2 cellular contexts compared by ENCODE assay signal in the genomic region with DNA sequence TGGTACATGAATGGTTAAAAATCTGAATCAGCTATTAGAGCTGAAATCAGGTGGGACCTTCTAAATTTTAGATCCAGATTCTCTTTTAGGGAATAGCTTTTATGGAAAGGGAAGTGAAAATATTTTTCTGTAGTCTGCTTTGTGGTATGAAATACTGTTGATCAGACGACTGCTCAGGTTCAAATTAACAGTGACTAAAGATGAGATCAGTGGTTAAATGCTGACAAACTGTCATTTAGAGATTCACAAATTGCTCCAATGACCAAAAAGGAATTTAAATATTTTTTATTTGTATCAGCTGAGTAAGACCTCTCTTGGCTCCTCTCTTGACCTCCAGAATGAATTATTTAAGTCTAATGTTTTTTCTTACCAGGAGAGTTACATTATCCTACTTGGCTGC.
TF ChIP-seq lines count a peak whose summit lies in the region.

No MANE protein-coding gene starts in this region.

TF ChIP-seq in IMR-90, 13 proteins besides CTCF, POLR2A, EP300 and RAD21:
- TF ChIP-seq NFE2L2 (IDR thresholded peaks at IDR 0.05; ENCODE audit: low read depth, low read length) = no peak
- no peak for TF ChIP-seq FOS (IDR thresholded peaks at IDR 0.05; ENCODE audit: low read depth, low read length)

TF ChIP-seq in GM12878, 131 proteins besides CTCF, POLR2A, EP300 and RAD21:
- TF ChIP-seq ATF7 (IDR thresholded peaks at IDR 0.05; ENCODE audit: low read depth) = peak; percentile 33; the same call in 1 of the 2 replicates
- TF ChIP-seq IKZF2 (IDR thresholded peaks at IDR 0.05) = peak in 1 of 2 experiments; percentile 40; a peak in 2 of 4 replicates
- TF ChIP-seq SPI1 (IDR thresholded peaks at IDR 0.05; ENCODE audit: borderline replicate concordance, insufficient read depth, low read depth, low read length) = peak; percentile 47; the same call in 1 of the 2 replicates
- no peak for TF ChIP-seq EZH2 (IDR thresholded peaks at IDR 0.05; ENCODE audit: borderline replicate concordance, control insufficient read depth, low read depth, low read length)
- TF ChIP-seq, protein P1, sequence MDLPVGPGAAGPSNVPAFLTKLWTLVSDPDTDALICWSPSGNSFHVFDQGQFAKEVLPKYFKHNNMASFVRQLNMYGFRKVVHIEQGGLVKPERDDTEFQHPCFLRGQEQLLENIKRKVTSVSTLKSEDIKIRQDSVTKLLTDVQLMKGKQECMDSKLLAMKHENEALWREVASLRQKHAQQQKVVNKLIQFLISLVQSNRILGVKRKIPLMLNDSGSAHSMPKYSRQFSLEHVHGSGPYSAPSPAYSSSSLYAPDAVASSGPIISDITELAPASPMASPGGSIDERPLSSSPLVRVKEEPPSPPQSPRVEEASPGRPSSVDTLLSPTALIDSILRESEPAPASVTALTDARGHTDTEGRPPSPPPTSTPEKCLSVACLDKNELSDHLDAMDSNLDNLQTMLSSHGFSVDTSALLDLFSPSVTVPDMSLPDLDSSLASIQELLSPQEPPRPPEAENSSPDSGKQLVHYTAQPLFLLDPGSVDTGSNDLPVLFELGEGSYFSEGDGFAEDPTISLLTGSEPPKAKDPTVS (IDR thresholded peaks at IDR 0.05; ENCODE audit: low read depth, low read length) = no peak
- TF ChIP-seq, protein P2, sequence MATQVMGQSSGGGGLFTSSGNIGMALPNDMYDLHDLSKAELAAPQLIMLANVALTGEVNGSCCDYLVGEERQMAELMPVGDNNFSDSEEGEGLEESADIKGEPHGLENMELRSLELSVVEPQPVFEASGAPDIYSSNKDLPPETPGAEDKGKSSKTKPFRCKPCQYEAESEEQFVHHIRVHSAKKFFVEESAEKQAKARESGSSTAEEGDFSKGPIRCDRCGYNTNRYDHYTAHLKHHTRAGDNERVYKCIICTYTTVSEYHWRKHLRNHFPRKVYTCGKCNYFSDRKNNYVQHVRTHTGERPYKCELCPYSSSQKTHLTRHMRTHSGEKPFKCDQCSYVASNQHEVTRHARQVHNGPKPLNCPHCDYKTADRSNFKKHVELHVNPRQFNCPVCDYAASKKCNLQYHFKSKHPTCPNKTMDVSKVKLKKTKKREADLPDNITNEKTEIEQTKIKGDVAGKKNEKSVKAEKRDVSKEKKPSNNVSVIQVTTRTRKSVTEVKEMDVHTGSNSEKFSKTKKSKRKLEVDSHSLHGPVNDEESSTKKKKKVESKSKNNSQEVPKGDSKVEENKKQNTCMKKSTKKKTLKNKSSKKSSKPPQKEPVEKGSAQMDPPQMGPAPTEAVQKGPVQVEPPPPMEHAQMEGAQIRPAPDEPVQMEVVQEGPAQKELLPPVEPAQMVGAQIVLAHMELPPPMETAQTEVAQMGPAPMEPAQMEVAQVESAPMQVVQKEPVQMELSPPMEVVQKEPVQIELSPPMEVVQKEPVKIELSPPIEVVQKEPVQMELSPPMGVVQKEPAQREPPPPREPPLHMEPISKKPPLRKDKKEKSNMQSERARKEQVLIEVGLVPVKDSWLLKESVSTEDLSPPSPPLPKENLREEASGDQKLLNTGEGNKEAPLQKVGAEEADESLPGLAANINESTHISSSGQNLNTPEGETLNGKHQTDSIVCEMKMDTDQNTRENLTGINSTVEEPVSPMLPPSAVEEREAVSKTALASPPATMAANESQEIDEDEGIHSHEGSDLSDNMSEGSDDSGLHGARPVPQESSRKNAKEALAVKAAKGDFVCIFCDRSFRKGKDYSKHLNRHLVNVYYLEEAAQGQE (IDR thresholded peaks at IDR 0.05; ENCODE audit: low read depth, low read length) = no peak
- TF ChIP-seq, protein P3, sequence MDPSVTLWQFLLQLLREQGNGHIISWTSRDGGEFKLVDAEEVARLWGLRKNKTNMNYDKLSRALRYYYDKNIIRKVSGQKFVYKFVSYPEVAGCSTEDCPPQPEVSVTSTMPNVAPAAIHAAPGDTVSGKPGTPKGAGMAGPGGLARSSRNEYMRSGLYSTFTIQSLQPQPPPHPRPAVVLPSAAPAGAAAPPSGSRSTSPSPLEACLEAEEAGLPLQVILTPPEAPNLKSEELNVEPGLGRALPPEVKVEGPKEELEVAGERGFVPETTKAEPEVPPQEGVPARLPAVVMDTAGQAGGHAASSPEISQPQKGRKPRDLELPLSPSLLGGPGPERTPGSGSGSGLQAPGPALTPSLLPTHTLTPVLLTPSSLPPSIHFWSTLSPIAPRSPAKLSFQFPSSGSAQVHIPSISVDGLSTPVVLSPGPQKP (IDR thresholded peaks at IDR 0.05; ENCODE audit: low read depth, low read length) = no peak
- no peak for TF ChIP-seq POLR2AphosphoS5 (IDR thresholded peaks at IDR 0.05; ENCODE audit: low read length)
- peak; percentile 60; the same call in 1 of the 2 replicates for TF ChIP-seq MTA2 (IDR thresholded peaks at IDR 0.05; ENCODE audit: low read depth)
- TF ChIP-seq IKZF1 (conservative IDR thresholded peaks at IDR 0.05) = peak; percentile 32; the same call in 1 of the 2 replicates
- 0 out of 2 replicates have a peak, but pooled peaks have one; percentile 26 for TF ChIP-seq SREBF1 (IDR thresholded peaks at IDR 0.05; ENCODE audit: low read length)
